Comparison of ENCODE assay signal across 8 cellular contexts in genomic region chr21:32524010-32524719, GRCh38.
A peak's percentile ranks its signal among the peaks of the same experiment; 100 is the strongest.
DNase-seq lines count a peak whose midpoint lies in the region; ATAC-seq lines count a peak whose summit lies in the region.

No MANE protein-coding gene starts in this region.

- 53% methylated on average over 8 of the region's 8 CpGs for WGBS in right cardiac atrium

- H3K36me3 ChIP-seq in H7 (replicated peaks; ENCODE audit: control insufficient read depth, insufficient read depth, low read length) (no peaks in the 10 kb centered on the region), skeletal muscle satellite cell (ENCODE audit: insufficient read depth, low read length) (no peaks in the 10 kb centered on the region)

- peaks cover 18% of the 10 kb centered on the region for H3K4me1 ChIP-seq in right cardiac atrium (ENCODE audit: control insufficient read depth, insufficient read depth, low read length)
- peaks cover 27% of the 10 kb centered on the region for H3K4me1 ChIP-seq in skeletal muscle satellite cell (ENCODE audit: control insufficient read depth, insufficient read depth, low read length)

- peak; percentile 61 to 79 for ATAC-seq in right cardiac atrium
- ATAC-seq in GM19324 (IDR thresholded peaks at IDR 0.05; ENCODE audit: low FRiP score, unreplicated experiment): no peak
- ATAC-seq in GM21423 (IDR thresholded peaks at IDR 0.05; ENCODE audit: unreplicated experiment): no peak

- no peak overlapping the region for H3K4me2 ChIP-seq in skeletal muscle satellite cell (ENCODE audit: low read length)

- H3K27ac ChIP-seq in right cardiac atrium (ENCODE audit: low read length): peak overlapping the region; percentile 67

- peak; percentile 47 for DNase-seq in H7
- DNase-seq in astrocyte of the hippocampus (ENCODE audit: low read depth, low spot score): peak; percentile 87
- DNase-seq in right cardiac atrium: peak; percentile 74 to 78 (median 75)
- DNase-seq in NCI-H345 treated with DMSO at 0.1 percent for 48 hours (lab: John Stamatoyannopoulos, UW; ENCODE audit: unreplicated experiment): no peak
- DNase-seq in activated CD4-positive, alpha-beta T cell treated with anti-CD3 and anti-CD28 coated beads for 48 hours: no peak

- intact Hi-C loops in right cardiac atrium (cut with DNase I): no loop called here

- H3K9me3 ChIP-seq in right cardiac atrium (ENCODE audit: control insufficient read depth, low read length) (no peaks in the 10 kb centered on the region), skeletal muscle satellite cell (replicated peaks; ENCODE audit: low read length) (peaks cover 2% of the 10 kb centered on the region)

- no peaks in the 10 kb centered on the region for H3K27me3 ChIP-seq in H7 (ENCODE audit: control insufficient read depth, insufficient read depth, low read length)
- H3K27me3 ChIP-seq in right cardiac atrium (ENCODE audit: control insufficient read depth, insufficient read depth): no peaks in the 10 kb centered on the region
- no peaks in the 10 kb centered on the region for H3K27me3 ChIP-seq in skeletal muscle satellite cell (ENCODE audit: control insufficient read depth, insufficient read depth, low read length)

- peak overlapping the region; percentile 40 for H3K9ac ChIP-seq in skeletal muscle satellite cell (ENCODE audit: low read depth, low read length)

- no peak overlapping the region for H3K4me3 ChIP-seq in H7 (ENCODE audit: insufficient read depth, low read depth, low read length)
- no peak overlapping the region for H3K4me3 ChIP-seq in right cardiac atrium (ENCODE audit: low read length)
- no peak overlapping the region for H3K4me3 ChIP-seq in skeletal muscle satellite cell (ENCODE audit: low read length)

Comparison
In these comparisons a context has a peak if more than half of its experiments do, and no peak if none do; other contexts are left out.
1. DNase-seq: peak in H7 (single experiment), astrocyte of the hippocampus (single experiment) and right cardiac atrium (3 of 3); none in NCI-H345 treated with DMSO at 0.1 percent for 48 hours (single experiment) and activated CD4-positive, alpha-beta T cell treated with anti-CD3 and anti-CD28 coated beads for 48 hours (single experiment).
2. ATAC-seq: peak in right cardiac atrium (2 of 2); none in GM19324 (single experiment) and GM21423 (single experiment).